8 cellular contexts compared by ENCODE assay signal in genomic region chr19:48321622-48322591, GRCh38.
DNase-seq lines count a peak whose midpoint lies in the region; ATAC-seq lines count a peak whose summit lies in the region.

No MANE protein-coding gene starts in this region.

- H3K9ac ChIP-seq in BLaER1 treated with 17β-estradiol and CSF1 and Interleukin-3, amounts not matched to agents 10 nM and 100 nM, result peak overlapping the region; percentile 93 to 98 (median 96)

- H3K27ac ChIP-seq in BLaER1 treated with 17β-estradiol and CSF1 and Interleukin-3, amounts not matched to agents 10 nM and 100 nM, result peak overlapping the region; percentile 94 to 100 (median 99)
- peak overlapping the region; percentile 99 for H3K27ac ChIP-seq in cingulate gyrus (ENCODE audit: low read depth, low read length)

- peaks cover 0 to 10% (median 3%) of the 10 kb centered on the region in 11 experiments; a peak in 6 of 22 replicates for H4K20me1 ChIP-seq in BLaER1 treated with 17β-estradiol and CSF1 and Interleukin-3, amounts not matched to agents 10 nM and 100 nM

- peaks cover 59 to 90% (median 82%) of the 10 kb centered on the region in 10 experiments for H3K4me1 ChIP-seq in BLaER1 treated with 17β-estradiol and CSF1 and Interleukin-3, amounts not matched to agents 10 nM and 100 nM

- DNase-seq in NCI-H524 (lab: John Stamatoyannopoulos, UW) (peak; percentile 97 to 98), left kidney (ENCODE audit: low read depth, low spot score) (peak; percentile 99)
- peak; percentile 99 for DNase-seq in activated CD4-positive, alpha-beta T cell treated with anti-CD3 and anti-CD28 coated beads for 4 hours
- DNase-seq in stimulated activated CD4-positive, alpha-beta T cell treated with anti-CD3 and anti-CD28 coated beads, Interleukin-1b, Interleukin-23, amount 100 ng/mL, for 4 hours (ENCODE audit: low read depth in 2 of 2), result peak; percentile 97 to 99

- H3K9me3 ChIP-seq in BLaER1 treated with 17β-estradiol and CSF1 and Interleukin-3, amounts not matched to agents 10 nM and 100 nM (replicated peaks in 1 of 11), result no peaks in the 10 kb centered on the region; a peak in 2 of 22 replicates

- H3K4me2 ChIP-seq in BLaER1 treated with 17β-estradiol and CSF1 and Interleukin-3, amounts not matched to agents 10 nM and 100 nM, result peak overlapping the region; percentile 93 to 100 (median 98)

- peak overlapping the region; percentile 61 to 75 (median 68) for H3K4me3 ChIP-seq in BLaER1 treated with 17β-estradiol and CSF1 and Interleukin-3, amounts not matched to agents 10 nM and 100 nM

- H3K36me3 ChIP-seq in BLaER1 treated with 17β-estradiol and CSF1 and Interleukin-3, amounts not matched to agents 10 nM and 100 nM, result peaks cover 0 to 3% (median 0%) of the 10 kb centered on the region in 11 experiments; a peak in 5 of 22 replicates

- ATAC-seq in GM19328 (IDR thresholded peaks at IDR 0.05; ENCODE audit: unreplicated experiment) (peak; percentile 66), HG03460 (IDR thresholded peaks at IDR 0.05; ENCODE audit: unreplicated experiment) (peak; percentile 55)

- H3K27me3 ChIP-seq in BLaER1 treated with 17β-estradiol and CSF1 and Interleukin-3, amounts not matched to agents 10 nM and 100 nM, result no peaks in the 10 kb centered on the region

Comparison
In these comparisons a context has a peak if more than half of its experiments do, and no peak if none do; other contexts are left out.
1. Peak in every context shown above with its lines: DNase-seq, ATAC-seq, H3K4me3 ChIP-seq and H3K27ac ChIP-seq.